In the genomic region with DNA sequence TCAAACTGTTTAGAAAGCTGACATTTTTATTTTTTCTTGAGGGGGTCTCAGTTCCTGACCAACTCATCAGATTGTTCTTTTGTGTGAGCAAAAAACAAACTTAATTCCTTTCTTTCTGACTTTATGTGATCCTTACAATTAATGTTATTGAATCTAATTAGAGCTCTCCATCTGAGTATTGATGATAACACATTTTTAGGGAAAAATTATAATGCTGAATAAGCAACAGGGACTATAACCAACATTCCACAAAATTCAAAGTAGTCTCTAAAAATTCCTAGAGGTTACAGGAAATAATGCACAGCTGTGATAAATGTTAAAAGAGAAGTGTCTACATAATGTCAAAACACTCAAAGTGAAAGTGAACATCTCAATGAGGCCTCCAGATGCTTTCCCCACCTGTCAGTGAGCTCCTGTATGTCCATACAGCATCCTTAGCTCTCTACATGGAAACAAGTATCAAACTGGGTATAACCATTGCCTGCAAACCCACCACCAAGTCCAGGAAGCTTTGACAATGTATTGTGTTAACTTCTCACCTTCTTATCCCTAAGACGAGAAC, we compare ENCODE assay signal across 21 cellular contexts.
"Had no signal": no experiment of that assay in that cellular context is flagged by ENCODE, and none has a peak within 500 bp of the region (broad histone marks: within the 10 kb centered on the region; RNA-seq: fewer than 3 reads in every experiment).

No MANE protein-coding gene starts in this region.

- H3K36me3 Mint-ChIP-seq: activated naive CD4-positive, alpha-beta T cell treated with anti-CD3 and anti-CD28 coated beads, Interleukin-2, amount 50 U/mL, for 24 hours; immature natural killer cell; natural killer cell had no signal

- ATAC-seq: effector memory CD8-positive, alpha-beta T cell; foreskin keratinocyte; natural killer cell had no signal

- H3K9me3 Mint-ChIP-seq: activated naive CD4-positive, alpha-beta T cell treated with anti-CD3 and anti-CD28 coated beads, Interleukin-2, amount 50 U/mL, for 24 hours; effector memory CD8-positive, alpha-beta T cell had no signal

- DNase-seq: activated CD4-positive, alpha-beta T cell treated with anti-CD3 and anti-CD28 coated beads for 1 hour; activated CD4-positive, alpha-beta T cell treated with anti-CD3 and anti-CD28 coated beads, Interleukin-2, amount 50 U/mL, for 48 hours; activated effector memory CD4-positive, alpha-beta T cell treated with Interleukin-2 at 50 U/mL for 16 hours; activated T-cell treated with anti-CD3 and anti-CD28 coated beads, Interleukin-2, amount 50 U/mL, for 1 hour; adrenal gland; dermis blood vessel endothelial cell; effector memory CD8-positive, alpha-beta T cell; foreskin keratinocyte; glutamatergic neuron; immature natural killer cell; mesendoderm; natural killer cell; nucleus accumbens; posterior cingulate gyrus; retina; stimulated activated CD4-positive, alpha-beta T cell treated with anti-CD3 and anti-CD28 coated beads, Interleukin-4, amount 100 ng/mL, for 4 hours; stimulated activated CD8-positive, alpha-beta memory T cell treated with anti-CD3 and anti-CD28 coated beads, Interleukin-4, amount 100 ng/mL, for 48 hours; stimulated activated naive CD4-positive, alpha-beta T cell treated with Interleukin-2 at 50 U/mL for 16 hours; substantia nigra; uterus had no signal

- H3K27ac Mint-ChIP-seq: activated naive CD4-positive, alpha-beta T cell treated with anti-CD3 and anti-CD28 coated beads, Interleukin-2, amount 50 U/mL, for 24 hours; effector memory CD8-positive, alpha-beta T cell; immature natural killer cell; natural killer cell had no signal

- H3K4me1 Mint-ChIP-seq: activated naive CD4-positive, alpha-beta T cell treated with anti-CD3 and anti-CD28 coated beads, Interleukin-2, amount 50 U/mL, for 24 hours; immature natural killer cell; natural killer cell had no signal

- H3K4me3 Mint-ChIP-seq: activated naive CD4-positive, alpha-beta T cell treated with anti-CD3 and anti-CD28 coated beads, Interleukin-2, amount 50 U/mL, for 24 hours; effector memory CD8-positive, alpha-beta T cell; immature natural killer cell; natural killer cell had no signal

- H3K27me3 Mint-ChIP-seq: activated naive CD4-positive, alpha-beta T cell treated with anti-CD3 and anti-CD28 coated beads, Interleukin-2, amount 50 U/mL, for 24 hours; effector memory CD8-positive, alpha-beta T cell had no signal
